Comparison of ENCODE assay signal across 14 cellular contexts in the genomic region with DNA sequence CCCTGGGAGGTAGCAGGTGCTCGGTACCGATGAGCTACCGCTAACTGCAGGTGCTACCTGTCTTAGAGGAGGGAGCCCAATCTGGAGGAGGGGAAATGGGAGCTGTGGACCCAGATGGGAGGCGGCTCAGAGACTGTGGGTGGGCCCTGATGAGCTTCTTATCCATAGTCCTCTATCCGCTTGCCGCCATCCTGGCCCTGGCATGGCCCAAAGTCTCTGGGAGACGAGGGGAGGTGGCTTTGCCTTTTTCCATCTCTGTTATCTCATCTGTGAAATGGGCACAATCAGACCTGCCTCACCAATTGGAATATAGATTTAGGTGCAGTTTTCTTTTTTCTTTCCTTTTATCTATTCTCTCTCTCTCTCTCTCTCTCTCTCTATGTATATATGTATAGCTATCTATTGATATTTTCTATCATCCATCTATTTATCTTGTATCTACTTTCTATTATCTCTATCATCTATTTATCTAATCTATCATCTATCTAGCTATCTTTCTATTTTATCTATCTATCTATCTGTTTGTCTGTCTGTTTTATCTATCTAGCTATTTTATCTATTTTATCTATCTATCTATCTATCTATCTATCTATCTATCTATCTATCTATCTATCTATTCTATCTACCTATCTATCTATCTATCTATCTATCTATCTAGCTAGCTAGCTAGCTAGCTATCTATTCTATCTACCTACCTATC. TPM values are rescaled to one million over a fixed set of nuclear protein-coding genes. Genes with fewer than 3 reads are reported as not detected.
A peak's percentile ranks its signal among the peaks of the same experiment; 100 is the strongest.
DNase-seq lines count a peak whose midpoint lies in the region; TF ChIP-seq lines count a peak whose summit lies in the region.
"Had no signal": no experiment of that assay in that cellular context is flagged by ENCODE, and none has a peak within 500 bp of the region (broad histone marks: within the 10 kb centered on the region; RNA-seq: fewer than 3 reads in every experiment).

No MANE protein-coding gene starts in this region.

- H2AFZ ChIP-seq in ACC112 (ENCODE audit: low read length, unreplicated experiment) = no peak overlapping the region

- H3K27me3 ChIP-seq in ACC112 (ENCODE audit: insufficient read depth, low read length) = no peaks in the 10 kb centered on the region
- no peaks in the 10 kb centered on the region for H3K27me3 ChIP-seq in effector memory CD4-positive, alpha-beta T cell (replicated peaks; ENCODE audit: control insufficient read depth, insufficient read depth, low read length, poor library complexity, severe bottlenecking)
- no peaks in the 10 kb centered on the region for H3K27me3 ChIP-seq in ovary

- WGBS in ovary, 3 donors = 74 to 97% (median 93%) methylated on average over 7 of the region's 7 CpGs

- peaks cover 52% of the 10 kb centered on the region for H3K4me1 ChIP-seq in ACC112 (ENCODE audit: control insufficient read depth, insufficient read depth, low read length, unreplicated experiment)
- H3K4me1 ChIP-seq in effector memory CD4-positive, alpha-beta T cell (ENCODE audit: control insufficient read depth, insufficient read depth, low read length, poor library complexity, severe bottlenecking) = peaks cover 76% of the 10 kb centered on the region
- H3K4me1 ChIP-seq in ovary (ENCODE audit: insufficient read depth) = peaks cover 15% of the 10 kb centered on the region
- H3K4me1 ChIP-seq: foreskin keratinocyte had no signal

- H3K4me3 ChIP-seq in ACC112 (ENCODE audit: low read depth, low read length) = peak overlapping the region; percentile 0; the same call in 1 of the 2 replicates
- H3K4me3 ChIP-seq in effector memory CD4-positive, alpha-beta T cell (ENCODE audit: insufficient read depth, low read depth, low read length, poor library complexity, severe bottlenecking) = no peak overlapping the region
- no peak overlapping the region for H3K4me3 ChIP-seq in ovary

- no peaks in the 10 kb centered on the region for H3K9me3 ChIP-seq in effector memory CD4-positive, alpha-beta T cell (ENCODE audit: control insufficient read depth, low read length)
- H3K9me3 ChIP-seq in ovary = no peaks in the 10 kb centered on the region

- DNase-seq in COLO668 (lab: John Stamatoyannopoulos, UW; ENCODE audit: unreplicated experiment) = peak; percentile 22
- DNase-seq in effector memory CD4-positive, alpha-beta T cell = no peak
- peak in 1 of 5 donors; percentile 23 for DNase-seq in ovary
- no peak for DNase-seq in GM13977 (ENCODE audit: low spot score)
- no peak for DNase-seq in NCI-H345 (lab: John Stamatoyannopoulos, UW)
- DNase-seq in pons (ENCODE audit: low spot score) = no peak
- no peak for DNase-seq in foreskin melanocyte
- DNase-seq: activated CD4-positive, alpha-beta T cell treated with anti-CD3 and anti-CD28 coated beads for 36 hours; activated naive CD4-positive, alpha-beta T cell treated with anti-CD3 and anti-CD28 coated beads for 36 hours; cortex of kidney; foreskin keratinocyte; NCI-H187; stimulated activated CD4-positive, alpha-beta T cell treated with anti-CD3 and anti-CD28 coated beads, Interleukin-15, amount 100 ng/mL, for 24 hours had no signal

- in situ Hi-C loops in GM13977 (cut with MboI; ENCODE audit: low pct_unique_long_range_greater_than_20kb, low sequenced_read_pairs, unreplicated experiment) = no loop called here

- no peak for TF ChIP-seq POLR2A in ovary (IDR thresholded peaks at IDR 0.05)

- TF ChIP-seq CTCF in ovary (IDR thresholded peaks at IDR 0.05) (no peak), GM13977 (IDR thresholded peaks at IDR 0.05; ENCODE audit: extremely low read depth, insufficient read depth, missing control alignments) (no peak)

- H3K27ac ChIP-seq in ACC112 (ENCODE audit: low read depth, low read length) (peak overlapping the region; percentile 75), ovary (peak overlapping the region; percentile 22 to 71)
- H3K27ac ChIP-seq in effector memory CD4-positive, alpha-beta T cell (ENCODE audit: insufficient read depth, low read length, poor library complexity, severe bottlenecking) = peak overlapping the region; percentile 57
- H3K27ac ChIP-seq: foreskin keratinocyte had no signal

- no peaks in the 10 kb centered on the region for H3K36me3 ChIP-seq in ACC112 (ENCODE audit: insufficient read depth, low read length)
- peaks cover 37% of the 10 kb centered on the region for H3K36me3 ChIP-seq in effector memory CD4-positive, alpha-beta T cell (ENCODE audit: control insufficient read depth, insufficient read depth, low read length)
- no peaks in the 10 kb centered on the region for H3K36me3 ChIP-seq in ovary

- no peak for TF ChIP-seq EP300 in ovary (IDR thresholded peaks at IDR 0.05)

- H3K79me2 ChIP-seq in ACC112 (ENCODE audit: control insufficient read depth, insufficient read depth, low read length, unreplicated experiment) = peaks cover 36% of the 10 kb centered on the region

- intact Hi-C loops in ovary (cut with DNase I) = no loop called here

RNA-seq across cellular contexts. Expression of a gene that starts 16.5 kb away (rescaled TPM):
- total RNA-seq in ovary = 10 to 100 TPM; 11.4 to 27.6 (median 21.6) TPM
- polyA plus RNA-seq in ovary = 10 to 100 TPM; 10.3 to 14.3 TPM

RNA-seq across cellular contexts. Expression of a gene that starts 46.6 kb away (rescaled TPM):
- 10 to 100 TPM; 36.0 to 59.3 (median 47.8) TPM for total RNA-seq in ovary
- polyA plus RNA-seq in ovary = 10 to 100 TPM; 19.8 to 36.0 TPM
